In the genomic region with DNA sequence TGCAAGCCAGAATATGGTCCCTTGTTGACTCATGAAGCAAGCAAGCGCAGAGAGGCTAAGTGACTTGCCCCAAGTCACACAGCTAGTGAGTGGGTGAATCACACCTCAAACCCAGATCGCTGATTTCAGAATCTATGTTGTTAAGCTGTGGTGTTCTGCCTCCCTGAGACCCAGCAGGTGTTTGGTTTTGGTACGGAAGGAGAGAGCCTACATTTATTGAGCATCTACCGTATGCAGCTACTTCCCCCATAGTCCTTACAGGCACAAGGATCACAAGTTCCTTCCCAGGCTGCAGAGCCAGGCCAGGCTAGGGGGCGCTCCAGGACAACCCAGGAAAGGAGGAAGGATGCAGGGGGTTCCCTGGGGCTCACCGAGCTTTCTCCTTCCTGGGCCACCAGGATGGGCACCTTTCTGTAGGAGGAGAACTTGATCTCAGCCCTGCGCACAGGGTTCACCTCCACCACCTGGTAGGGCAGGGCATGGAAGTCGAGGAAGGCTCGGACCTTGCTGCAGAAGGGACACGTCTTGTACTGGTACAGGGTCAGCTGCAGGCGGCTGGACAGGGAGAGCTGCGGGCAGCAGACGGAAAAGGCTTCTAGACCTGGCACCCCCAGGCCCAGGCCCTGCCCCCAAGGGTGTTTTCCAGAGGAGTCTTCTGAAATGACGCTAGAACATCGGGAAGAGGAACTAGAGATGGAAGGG, we compare ENCODE assay signal across 8 cellular contexts. TPM values are rescaled to one million over a fixed set of nuclear protein-coding genes. Genes with fewer than 3 reads are reported as not detected.
DNase-seq lines count a peak whose midpoint lies in the region; ATAC-seq, FAIRE-seq and TF ChIP-seq lines count a peak whose summit lies in the region.

No MANE protein-coding gene starts in this region.

- no peak overlapping the region for H3K27ac ChIP-seq in pancreas

- H3K4me1 Mint-ChIP-seq in activated CD8-positive, alpha-beta memory T cell treated with anti-CD3 and anti-CD28 coated beads, Interleukin-2, amount 10 ng/mL, durations not matched to agents 7 days and 5 days, result peaks cover 28% of the 10 kb centered on the region

- ATAC-seq in activated CD8-positive, alpha-beta memory T cell treated with anti-CD3 and anti-CD28 coated beads, Interleukin-2, amount 10 ng/mL, durations not matched to agents 7 days and 5 days, result no peak
- no peak for ATAC-seq in pancreas

- H3K9me3 Mint-ChIP-seq in activated CD8-positive, alpha-beta memory T cell treated with anti-CD3 and anti-CD28 coated beads, Interleukin-2, amount 10 ng/mL, durations not matched to agents 7 days and 5 days (ENCODE audit: low read depth), result no peaks in the 10 kb centered on the region

- peaks cover 3% of the 10 kb centered on the region for H3K36me3 Mint-ChIP-seq in activated CD8-positive, alpha-beta memory T cell treated with anti-CD3 and anti-CD28 coated beads, Interleukin-2, amount 10 ng/mL, durations not matched to agents 7 days and 5 days

- no peaks in the 10 kb centered on the region for H3K9me3 ChIP-seq in pancreas

- peak; percentile 8 for DNase-seq in NCI-H146 (lab: John Stamatoyannopoulos, UW)
- DNase-seq in NCI-H146 treated with DMSO at 0.1 percent for 48 hours (lab: John Stamatoyannopoulos, UW; ENCODE audit: unreplicated experiment), result no peak
- DNase-seq in NCI-H1930 (lab: John Stamatoyannopoulos, UW), result peak; percentile 37 to 63
- DNase-seq in activated CD8-positive, alpha-beta memory T cell treated with anti-CD3 and anti-CD28 coated beads, Interleukin-2, amount 10 ng/mL, durations not matched to agents 7 days and 5 days, result peak; percentile 65
- peak; percentile 52 for DNase-seq in foreskin melanocyte
- peak in 5 of 6 donors; percentile 54 to 83 (median 68) for DNase-seq in pancreas
- no peak for DNase-seq in KG1 (lab: John Stamatoyannopoulos, UW)
- no peak for DNase-seq in SW480 (ENCODE audit: low spot score)

- peak in 2 of 4 donors; percentile 13 to 14 for TF ChIP-seq CTCF in pancreas (IDR thresholded peaks at IDR 0.05)

- FAIRE-seq in pancreas (lab: Jason Lieb, UNC), result no peak

- peaks cover 3% of the 10 kb centered on the region for H3K27me3 Mint-ChIP-seq in activated CD8-positive, alpha-beta memory T cell treated with anti-CD3 and anti-CD28 coated beads, Interleukin-2, amount 10 ng/mL, durations not matched to agents 7 days and 5 days

- H3K4me3 Mint-ChIP-seq in activated CD8-positive, alpha-beta memory T cell treated with anti-CD3 and anti-CD28 coated beads, Interleukin-2, amount 10 ng/mL, durations not matched to agents 7 days and 5 days, result no peak overlapping the region

- H3K4me3 ChIP-seq in pancreas, result no peak overlapping the region

- CTCF ChIA-PET in activated CD8-positive, alpha-beta memory T cell treated with anti-CD3 and anti-CD28 coated beads, Interleukin-2, amount 10 ng/mL, durations not matched to agents 7 days and 5 days (lab: Charles Lee), result interaction anchor here (0.7 to 3.5 kb wide), 14 partner anchors 8 to 410 kb away, joined by 3 to 24 read pairs (median 3); a partner anchor contains a TSS

- intact Hi-C loops in pancreas (cut with DNase I), result no loop called here

- no peaks in the 10 kb centered on the region for H3K27me3 ChIP-seq in pancreas

- H3K27ac Mint-ChIP-seq in activated CD8-positive, alpha-beta memory T cell treated with anti-CD3 and anti-CD28 coated beads, Interleukin-2, amount 10 ng/mL, durations not matched to agents 7 days and 5 days, result no peak overlapping the region

- peaks cover 0 to 25% (median 12%) of the 10 kb centered on the region in 3 donors for H3K36me3 ChIP-seq in pancreas

- WGBS in pancreas, 2 donors, result 72 to 73% methylated on average over 15 of the region's 15 CpGs

- H3K4me1 ChIP-seq in pancreas, result peaks cover 0 to 21% (median 8%) of the 10 kb centered on the region in 3 donors

RNA-seq across cellular contexts. Expression of a gene that starts 2.5 kb away (rescaled TPM):
- total RNA-seq in activated CD8-positive, alpha-beta memory T cell treated with anti-CD3 and anti-CD28 coated beads, Interleukin-2, amount 10 ng/mL, durations not matched to agents 7 days and 5 days, result 10 to 100 TPM; 51.0 to 56.4 TPM
- 10 to 100 TPM; 25.4 to 43.1 (median 34.2) TPM for total RNA-seq in pancreas
- 10 to 100 TPM; 66.0 to 78.5 TPM for polyA plus RNA-seq in pancreas

RNA-seq across cellular contexts. Expression of a gene that starts 24.2 kb away (rescaled TPM):
- total RNA-seq in activated CD8-positive, alpha-beta memory T cell treated with anti-CD3 and anti-CD28 coated beads, Interleukin-2, amount 10 ng/mL, durations not matched to agents 7 days and 5 days, result not detected
- 100 to 1,000 TPM in 1 of 6 donors, 10 to 100 TPM in 3, 1 to 10 TPM in 2; 6.3 to 158 (median 45.7) TPM for total RNA-seq in pancreas
- polyA plus RNA-seq in pancreas, result 10 to 100 TPM; 46.8 to 75.1 TPM

RNA-seq across cellular contexts. Expression of a gene that starts 35.0 kb away (rescaled TPM):
- total RNA-seq in activated CD8-positive, alpha-beta memory T cell treated with anti-CD3 and anti-CD28 coated beads, Interleukin-2, amount 10 ng/mL, durations not matched to agents 7 days and 5 days, result 10 to 100 TPM; 85.1 to 85.3 TPM
- 10 to 100 TPM; 23.1 to 38.3 (median 30.9) TPM for total RNA-seq in pancreas
- polyA plus RNA-seq in pancreas, result 100 to 1,000 TPM in 1 of 2 donors, 10 to 100 TPM in 1; 86.1 to 133 TPM

RNA-seq across cellular contexts. Expression of a gene that starts 57.0 kb away (rescaled TPM):
- total RNA-seq in activated CD8-positive, alpha-beta memory T cell treated with anti-CD3 and anti-CD28 coated beads, Interleukin-2, amount 10 ng/mL, durations not matched to agents 7 days and 5 days, result 10 to 100 TPM; 16.5 to 18.1 TPM
- total RNA-seq in pancreas, result 100 to 1,000 TPM in 1 of 6 donors, 10 to 100 TPM in 3, 1 to 10 TPM in 2; 6.8 to 134 (median 12.6) TPM
- 10 to 100 TPM; 73.6 to 82.8 TPM for polyA plus RNA-seq in pancreas

RNA-seq across cellular contexts. Expression of a gene that starts 57.9 kb away (rescaled TPM):
- 10 to 100 TPM; 13.8 to 16.7 TPM for total RNA-seq in activated CD8-positive, alpha-beta memory T cell treated with anti-CD3 and anti-CD28 coated beads, Interleukin-2, amount 10 ng/mL, durations not matched to agents 7 days and 5 days
- total RNA-seq in pancreas, result 1 to 10 TPM; 3.0 to 6.2 (median 3.8) TPM
- polyA plus RNA-seq in pancreas, result 1 to 10 TPM; 6.4 to 6.8 TPM

Comparison
In these comparisons a context has a peak if more than half of its experiments do, and no peak if none do; other contexts are left out.
1. DNase-seq: peak in NCI-H146 (single experiment), NCI-H1930 (2 of 2), activated CD8-positive, alpha-beta memory T cell treated with anti-CD3 and anti-CD28 coated beads, Interleukin-2, amount 10 ng/mL, durations not matched to agents 7 days and 5 days (single experiment), foreskin melanocyte (single experiment) and pancreas (5 of 6); none in NCI-H146 treated with DMSO at 0.1 percent for 48 hours (single experiment), KG1 (single experiment) and SW480 (single experiment).
2. RNA of a gene that starts 24.2 kb away (total RNA-seq): 6.3 to 158 TPM in pancreas; not detected in activated CD8-positive, alpha-beta memory T cell treated with anti-CD3 and anti-CD28 coated beads, Interleukin-2, amount 10 ng/mL, durations not matched to agents 7 days and 5 days; every median in the first group is over 4 times any median in the second.